7 cellular contexts compared by ENCODE assay signal in genomic region chr1:110746644-110747259, GRCh38.
DNase-seq lines count a peak whose midpoint lies in the region; ATAC-seq and TF ChIP-seq lines count a peak whose summit lies in the region.

No MANE protein-coding gene starts in this region.

- no peak for TF ChIP-seq CTCF in HL-60 (IDR thresholded peaks at IDR 0.05; ENCODE audit: insufficient read depth, low read length)
- TF ChIP-seq CTCF in body of pancreas (IDR thresholded peaks at IDR 0.05) = no peak
- TF ChIP-seq CTCF in chondrocyte (IDR thresholded peaks at IDR 0.05) = no peak

- H3K4me3 ChIP-seq in HL-60 (replicated peaks; ENCODE audit: insufficient read depth, low read length) (no peak overlapping the region), body of pancreas (no peak overlapping the region)

- H3K27me3 ChIP-seq in HL-60 (ENCODE audit: insufficient read depth, poor library complexity, severe bottlenecking) (peaks cover 6% of the 10 kb centered on the region), body of pancreas (no peaks in the 10 kb centered on the region)

- no peak overlapping the region for H3K4me3 Mint-ChIP-seq in T-helper 2 cell treated with Interferon-gamma antibody and Interleukin-4, amounts not matched to agents 5 μg/mL and 100 μg/mL, for 36 hours
- H3K4me3 Mint-ChIP-seq in chondrocyte (ENCODE audit: unreplicated experiment) = no peak overlapping the region

- no peak for ATAC-seq in body of pancreas
- ATAC-seq in HG03469 (IDR thresholded peaks at IDR 0.05; ENCODE audit: unreplicated experiment) = no peak

- no peak overlapping the region for H3K27ac Mint-ChIP-seq in T-helper 2 cell treated with Interferon-gamma antibody and Interleukin-4, amounts not matched to agents 5 μg/mL and 100 μg/mL, for 36 hours
- no peak overlapping the region for H3K27ac Mint-ChIP-seq in chondrocyte (ENCODE audit: unreplicated experiment)

- H3K9me3 Mint-ChIP-seq in T-helper 2 cell treated with Interferon-gamma antibody and Interleukin-4, amounts not matched to agents 5 μg/mL and 100 μg/mL, for 36 hours = no peaks in the 10 kb centered on the region
- no peaks in the 10 kb centered on the region for H3K9me3 Mint-ChIP-seq in chondrocyte (ENCODE audit: low read depth)

- no peak for TF ChIP-seq POLR2A in body of pancreas (IDR thresholded peaks at IDR 0.05)

- DNase-seq in HL-60 (ENCODE audit: low read depth in 1 of 2, low spot score in 1 of 2) (peak; percentile 16 to 29), body of pancreas (peak; percentile 28 to 50 (median 46)), medulla oblongata (ENCODE audit: extremely low spot score) (peak; percentile 41), chondrocyte (ENCODE audit: low spot score) (no peak)
- peak; percentile 47 for DNase-seq in T-helper 2 cell treated with Interferon-gamma antibody and Interleukin-4, amounts not matched to agents 5 μg/mL and 100 μg/mL, for 36 hours (ENCODE audit: low spot score)
- peak; percentile 50 for DNase-seq in stimulated activated naive CD4-positive, alpha-beta T cell treated with Interleukin-2 at 50 U/mL for 16 hours (lab: John Stamatoyannopoulos, UW)

- no peaks in the 10 kb centered on the region for H3K36me3 Mint-ChIP-seq in T-helper 2 cell treated with Interferon-gamma antibody and Interleukin-4, amounts not matched to agents 5 μg/mL and 100 μg/mL, for 36 hours (ENCODE audit: low read depth)
- no peaks in the 10 kb centered on the region for H3K36me3 Mint-ChIP-seq in chondrocyte (ENCODE audit: low read depth)

- H3K4me1 Mint-ChIP-seq in T-helper 2 cell treated with Interferon-gamma antibody and Interleukin-4, amounts not matched to agents 5 μg/mL and 100 μg/mL, for 36 hours (ENCODE audit: low read depth) = no peaks in the 10 kb centered on the region
- H3K4me1 Mint-ChIP-seq in chondrocyte (ENCODE audit: low read depth) = no peaks in the 10 kb centered on the region

- WGBS in body of pancreas, 2 donors = 15 to 24% methylated on average over 10 of the region's 10 CpGs

- H3K36me3 ChIP-seq in body of pancreas (replicated peaks in 1 of 2; ENCODE audit: insufficient read depth in 1 of 2, low read depth in 2 of 2) = no peaks in the 10 kb centered on the region

- peaks cover 30% of the 10 kb centered on the region for H3K27me3 Mint-ChIP-seq in T-helper 2 cell treated with Interferon-gamma antibody and Interleukin-4, amounts not matched to agents 5 μg/mL and 100 μg/mL, for 36 hours (ENCODE audit: low read depth)
- peaks cover 8% of the 10 kb centered on the region for H3K27me3 Mint-ChIP-seq in chondrocyte (ENCODE audit: low read depth)

- no peaks in the 10 kb centered on the region for H3K4me1 ChIP-seq in body of pancreas

- no peaks in the 10 kb centered on the region for H3K9me3 ChIP-seq in body of pancreas

- H3K27ac ChIP-seq in HL-60 (replicated peaks) = no peak overlapping the region
- no peak overlapping the region for H3K27ac ChIP-seq in body of pancreas

- intact Hi-C loops in body of pancreas (cut with DNase I) = no loop called here
